ENCODE assay signal across 18 cellular contexts in the genomic region with DNA sequence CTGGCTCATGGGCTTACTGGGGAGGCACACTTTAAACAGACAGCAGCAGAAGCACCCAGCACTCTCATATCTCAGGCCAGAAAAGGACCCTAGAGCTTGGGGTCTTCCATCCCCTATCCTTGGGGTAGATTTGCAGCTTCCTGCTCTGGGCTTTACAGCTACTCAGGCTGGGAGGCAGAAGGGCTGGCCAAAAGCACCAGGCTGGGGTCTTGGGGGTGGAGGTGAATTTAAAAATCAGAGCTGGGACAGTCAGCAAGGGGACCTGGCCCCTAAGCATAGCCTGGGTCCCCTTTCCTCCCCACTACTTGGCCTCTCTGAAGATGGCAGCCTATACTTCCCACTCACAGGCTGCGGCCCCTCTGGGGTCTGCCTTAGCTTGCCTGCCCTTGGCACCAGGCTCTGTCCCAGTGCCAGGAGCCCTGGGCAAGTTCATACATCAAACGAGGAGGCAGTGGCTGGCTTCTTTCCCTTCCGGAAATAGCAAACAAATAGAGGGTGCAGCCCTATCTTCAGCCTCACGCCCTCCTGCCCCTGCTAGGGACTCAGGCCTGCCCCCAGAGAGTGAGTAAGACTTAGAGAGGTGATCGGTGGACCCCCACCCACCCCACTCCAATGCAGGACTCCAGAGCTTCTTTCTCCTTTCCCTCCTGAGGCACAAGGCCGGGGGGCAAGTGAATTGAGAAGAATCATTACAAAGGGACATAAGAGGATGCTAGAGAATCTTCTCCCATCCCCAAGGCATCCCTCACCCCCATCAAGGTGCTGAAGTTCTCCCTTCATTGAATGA. TPM values are rescaled to one million over a fixed set of nuclear protein-coding genes. Genes with fewer than 3 reads are reported as not detected.
DNase-seq lines count a peak whose midpoint lies in the region; ATAC-seq, FAIRE-seq and TF ChIP-seq lines count a peak whose summit lies in the region.
"Had no signal": no experiment of that assay in that cellular context is flagged by ENCODE, and none has a peak within 500 bp of the region (broad histone marks: within the 10 kb centered on the region; RNA-seq: fewer than 3 reads in every experiment).

No MANE protein-coding gene starts in this region.

- WGBS in mammary epithelial cell (ENCODE audit: low coverage, missing lambda C conversion rate): 23% methylated on average over 6 of the region's 6 CpGs

- no peaks in the 10 kb centered on the region for H3K36me3 ChIP-seq in mammary epithelial cell (ENCODE audit: insufficient read depth, low read length)
- no peaks in the 10 kb centered on the region for H3K36me3 ChIP-seq in bronchial epithelial cell (ENCODE audit: control insufficient read depth, insufficient read depth, low read length)
- H3K36me3 ChIP-seq in upper lobe of right lung: no peaks in the 10 kb centered on the region
- H3K36me3 ChIP-seq in brain microvascular endothelial cell (replicated peaks): no peaks in the 10 kb centered on the region
- H3K36me3 ChIP-seq: adrenal gland, gastroesophageal sphincter, SJCRH30, vagina had no signal

- no peak overlapping the region for H3K4me2 ChIP-seq in mammary epithelial cell (ENCODE audit: insufficient read depth, low read depth, low read length)

- no peaks in the 10 kb centered on the region for H4K20me1 ChIP-seq in mammary epithelial cell (ENCODE audit: insufficient read depth, low read length)

- H3K4me1 ChIP-seq in mammary epithelial cell (ENCODE audit: insufficient read depth, low read length) (peaks cover 11% of the 10 kb centered on the region), upper lobe of right lung (no peaks in the 10 kb centered on the region)
- H3K4me1 ChIP-seq: adrenal gland, SJCRH30 had no signal

- H3K4me3 ChIP-seq in mammary epithelial cell (replicated peaks in 1 of 3; ENCODE audit: insufficient read depth in 1 of 3, low read depth in 2 of 3, low read length in 3 of 3) (no peak overlapping the region), bronchial epithelial cell (ENCODE audit: low read depth, low read length) (no peak overlapping the region), upper lobe of right lung (no peak overlapping the region), brain microvascular endothelial cell (ENCODE audit: low read depth, low read length) (no peak overlapping the region)
- H3K4me3 ChIP-seq: adrenal gland, gastroesophageal sphincter, SJCRH30, vagina had no signal

- intact Hi-C loops in MCF 10A (cut with micrococcal nuclease) (no loop called here), mammary epithelial cell (cut with micrococcal nuclease) (no loop called here), upper lobe of right lung (cut with DNase I) (no loop called here), left colon (cut with DNase I, micrococcal nuclease) (no loop called here)

- no peaks in the 10 kb centered on the region for H3K79me2 ChIP-seq in mammary epithelial cell (ENCODE audit: insufficient read depth, low read length)

- no peaks in the 10 kb centered on the region for H3K27me3 Mint-ChIP-seq in MCF 10A (ENCODE audit: insufficient read depth, unreplicated experiment)
- H3K27me3 Mint-ChIP-seq: IgD-negative memory B cell had no signal

- H2AFZ ChIP-seq in mammary epithelial cell (ENCODE audit: low read depth, low read length): no peak overlapping the region

- H3K27ac ChIP-seq in mammary epithelial cell (ENCODE audit: insufficient read depth, low read depth, low read length) (no peak overlapping the region), upper lobe of right lung (no peak overlapping the region), brain microvascular endothelial cell (no peak overlapping the region)
- H3K27ac ChIP-seq: adrenal gland, gastroesophageal sphincter, SJCRH30, vagina had no signal

- dilution Hi-C loops in mammary epithelial cell (cut with HindIII; ENCODE audit: low sequenced_read_pairs): loop anchor here (5.0 kb wide), 1 partner anchor 46 kb away; no protein-coding TSS in a partner anchor

- no peaks in the 10 kb centered on the region for H3K9me3 ChIP-seq in mammary epithelial cell (replicated peaks; ENCODE audit: insufficient read depth, low read length)
- no peaks in the 10 kb centered on the region for H3K9me3 ChIP-seq in upper lobe of right lung
- H3K9me3 ChIP-seq: adrenal gland, gastroesophageal sphincter, SJCRH30, vagina had no signal

- H3K36me3 Mint-ChIP-seq in MCF 10A (ENCODE audit: insufficient read depth, unreplicated experiment): no peaks in the 10 kb centered on the region

- no peak overlapping the region for H3K9ac ChIP-seq in mammary epithelial cell (ENCODE audit: insufficient read depth, low read length)

- no peaks in the 10 kb centered on the region for H3K9me3 Mint-ChIP-seq in MCF 10A (ENCODE audit: unreplicated experiment)
- H3K9me3 Mint-ChIP-seq: activated T-cell treated with anti-CD3 and anti-CD28 coated beads, Interleukin-2, amount 50 U/mL, for 72 hours; IgD-negative memory B cell; T-helper 2 cell treated with Interferon-gamma antibody and Interleukin-4, amounts not matched to agents 5 μg/mL and 100 μg/mL, for 36 hours had no signal

- no peak overlapping the region for H3K4me3 Mint-ChIP-seq in MCF 10A (ENCODE audit: unreplicated experiment)
- H3K4me3 Mint-ChIP-seq: activated T-cell treated with anti-CD3 and anti-CD28 coated beads, Interleukin-2, amount 50 U/mL, for 72 hours; IgD-negative memory B cell; T-helper 2 cell treated with Interferon-gamma antibody and Interleukin-4, amounts not matched to agents 5 μg/mL and 100 μg/mL, for 36 hours had no signal

- H3K4me1 Mint-ChIP-seq in MCF 10A (ENCODE audit: insufficient read depth, unreplicated experiment): no peaks in the 10 kb centered on the region
- H3K4me1 Mint-ChIP-seq: IgD-negative memory B cell had no signal

- BruUV-seq in MCF 10A (replicated peaks; lab: Mats Ljungman, UMichigan): no TSS peak
- no TSS peak for BruUV-seq in mammary epithelial cell (replicated peaks; lab: Mats Ljungman, UMichigan)

- in situ Hi-C loops in mammary epithelial cell (cut with MboI; ENCODE audit: low sequenced_read_pairs in 2 of 2): no loop called here
- in situ Hi-C loops in brain microvascular endothelial cell (cut with HindIII; ENCODE audit: low pct_ligation_motif_present, low sequenced_read_pairs): no loop called here

- CTCF ChIA-PET in MCF 10A (lab: Yijun Ruan, JAX) (interaction anchor here (0.5 to 3.6 kb wide), 4 partner anchors 40 to 243 kb away, joined by 4 to 22 read pairs (median 5); no protein-coding TSS in a partner anchor), mammary epithelial cell (lab: Charles Lee; ENCODE audit: low non-redundant PET) (no interaction called here)

- peak; percentile 34 for DNase-seq in MCF 10A (ENCODE audit: unreplicated experiment)
- DNase-seq in mammary epithelial cell: no peak
- DNase-seq in bronchial epithelial cell (ENCODE audit: low read depth): peak; percentile 38
- peak; percentile 64 for DNase-seq in mesenteric fat pad (ENCODE audit: low spot score)
- peak; percentile 42 for DNase-seq in upper lobe of right lung
- no peak for DNase-seq in brain microvascular endothelial cell
- DNase-seq in left colon: no peak
- DNase-seq: activated T-cell treated with anti-CD3 and anti-CD28 coated beads, Interleukin-2, amount 50 U/mL, for 72 hours; COR-L47; GF-D8; SJCRH30 had no signal

- FAIRE-seq in bronchial epithelial cell (lab: Jason Lieb, UNC): no peak
- FAIRE-seq: endothelial cell of umbilical vein had no signal

- no peak for TF ChIP-seq CTCF in MCF 10A (IDR thresholded peaks at IDR 0.05; ENCODE audit: unreplicated experiment)
- TF ChIP-seq CTCF in mammary epithelial cell (conservative IDR thresholded peaks at IDR 0.05 in 1 of 2, IDR thresholded peaks at IDR 0.05 in 1 of 2; ENCODE audit: extremely low read depth in 1 of 2, insufficient read depth in 1 of 2, low read depth in 1 of 2, low read length in 2 of 2): no peak
- no peak for TF ChIP-seq CTCF in bronchial epithelial cell (IDR thresholded peaks at IDR 0.05; ENCODE audit: insufficient read depth, low read length, severe bottlenecking)
- TF ChIP-seq CTCF in upper lobe of right lung (IDR thresholded peaks at IDR 0.05): no peak
- TF ChIP-seq CTCF in brain microvascular endothelial cell (IDR thresholded peaks at IDR 0.05; ENCODE audit: low read depth, low read length, missing control alignments): no peak

- H3K27ac Mint-ChIP-seq in MCF 10A (ENCODE audit: low read depth, unreplicated experiment): no peak overlapping the region
- H3K27ac Mint-ChIP-seq: activated T-cell treated with anti-CD3 and anti-CD28 coated beads, Interleukin-2, amount 50 U/mL, for 72 hours; T-helper 2 cell treated with Interferon-gamma antibody and Interleukin-4, amounts not matched to agents 5 μg/mL and 100 μg/mL, for 36 hours had no signal

- POLR2A ChIA-PET in MCF 10A (lab: Yijun Ruan, JAX): no interaction called here

- ATAC-seq in upper lobe of right lung (no peak), GM18867 (IDR thresholded peaks at IDR 0.05; ENCODE audit: unreplicated experiment) (no peak), left colon (no peak)
- ATAC-seq: activated T-cell treated with anti-CD3 and anti-CD28 coated beads, Interleukin-2, amount 50 U/mL, for 72 hours; gastroesophageal sphincter had no signal

- H3K27me3 ChIP-seq in mammary epithelial cell (ENCODE audit: insufficient read depth, low read length) (no peaks in the 10 kb centered on the region), bronchial epithelial cell (ENCODE audit: control insufficient read depth, insufficient read depth, low read length) (no peaks in the 10 kb centered on the region), upper lobe of right lung (peaks cover 2% of the 10 kb centered on the region), brain microvascular endothelial cell (replicated peaks) (peaks cover 7% of the 10 kb centered on the region)
- H3K27me3 ChIP-seq: adrenal gland, gastroesophageal sphincter, SJCRH30, vagina had no signal

RNA-seq across cellular contexts. Expression of gene TNS1, which starts 26.0 kb away (rescaled TPM):
- total RNA-seq in MCF 10A (2022) (2.9 and 3.3 TPM in 2 replicates), mammary epithelial cell (10 to 100 TPM in 1 of 2 donors, under 1 TPM in 1; 0.80 to 20.0 TPM), bronchial epithelial cell (1.6 and 2.0 TPM in 2 replicates), mesenteric fat pad (449 TPM), upper lobe of right lung (669 TPM), left colon (100 to 1,000 TPM in 1 of 2 donors, 10 to 100 TPM in 1; 27.8 to 149 TPM)
- polyA plus RNA-seq in mammary epithelial cell: 0.46 TPM
- 11.9 TPM for polyA minus RNA-seq in mammary epithelial cell
- polyA plus RNA-seq: IgD-negative memory B cell had no signal

RNA-seq across cellular contexts. Expression of gene RUFY4, which starts 40.3 kb away (rescaled TPM):
- total RNA-seq in MCF 10A (2022) (not detected in 2 replicates), mammary epithelial cell (not detected), bronchial epithelial cell (not detected in 2 replicates), mesenteric fat pad (0.42 TPM), upper lobe of right lung (not detected), left colon (under 1 TPM; 0.28 to 0.76 TPM)
- polyA plus RNA-seq in mammary epithelial cell: not detected
- polyA minus RNA-seq in mammary epithelial cell: not detected
- total RNA-seq: endothelial cell of umbilical vein, gastroesophageal sphincter, SJCRH30, vagina had no signal
- polyA plus RNA-seq: endothelial cell of umbilical vein had no signal

Comparison
In these comparisons a context has a peak if more than half of its experiments do, and no peak if none do; other contexts are left out.
1. DNase-seq: peak in MCF 10A (single experiment), bronchial epithelial cell (single experiment), mesenteric fat pad (single experiment) and upper lobe of right lung (single experiment); none in mammary epithelial cell (single experiment), brain microvascular endothelial cell (single experiment) and left colon (0 of 2).